Comparison of ENCODE assay signal across 10 cellular contexts in the genomic region with DNA sequence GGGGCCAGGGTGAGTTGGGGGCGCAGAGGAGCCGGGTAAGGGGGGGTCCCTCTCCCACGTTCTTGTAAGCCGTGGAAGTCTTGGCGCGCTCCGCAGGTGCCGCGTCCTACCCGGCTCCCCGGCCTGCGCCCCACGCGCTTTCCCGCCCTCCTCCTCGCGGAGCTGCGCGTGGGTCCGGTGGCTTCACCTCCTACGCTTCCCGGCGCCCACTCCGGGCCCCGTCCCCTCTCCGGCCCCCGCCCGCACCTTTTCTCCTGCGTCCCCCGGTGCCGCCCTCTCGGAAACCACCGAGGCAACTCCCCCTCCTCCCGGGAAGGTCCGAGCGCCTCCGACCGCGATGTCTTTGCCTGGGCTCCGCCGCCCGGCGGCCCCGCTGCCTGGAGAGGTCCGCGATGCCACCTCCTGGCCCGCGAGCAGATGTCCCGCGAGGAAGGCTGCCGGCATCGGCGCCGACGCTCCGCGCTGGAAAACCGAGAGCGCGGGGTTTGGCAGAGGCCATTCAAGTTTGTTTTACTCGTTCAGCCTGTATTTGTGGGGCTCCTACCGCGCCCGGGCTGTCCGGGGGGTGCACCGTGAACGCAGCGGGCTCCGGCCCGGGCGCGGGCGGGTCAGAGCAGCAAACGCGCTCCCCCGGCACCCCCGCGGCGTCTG. TPM values are rescaled to one million over a fixed set of nuclear protein-coding genes. Genes with fewer than 3 reads are reported as not detected.
DNase-seq lines count a peak whose midpoint lies in the region; ATAC-seq, FAIRE-seq and TF ChIP-seq lines count a peak whose summit lies in the region.
"Had no signal": no experiment of that assay in that cellular context is flagged by ENCODE, and none has a peak within 500 bp of the region (broad histone marks: within the 10 kb centered on the region; RNA-seq: fewer than 3 reads in every experiment).

No MANE protein-coding gene starts in this region.

- H3K36me3 ChIP-seq in psoas muscle (ENCODE audit: insufficient read depth in 1 of 2, low read depth in 1 of 2) (peaks cover 0 to 3% of the 10 kb centered on the region in 2 donors), MM.1S (replicated peaks; ENCODE audit: insufficient read depth, low read length) (no peaks in the 10 kb centered on the region), small intestine (ENCODE audit: control insufficient read depth in 2 of 2, insufficient read depth in 2 of 2, low read length in 2 of 2) (no peaks in the 10 kb centered on the region)

- H3K9me3 ChIP-seq in psoas muscle (no peaks in the 10 kb centered on the region), MM.1S (replicated peaks; ENCODE audit: insufficient read depth, low read length) (no peaks in the 10 kb centered on the region), small intestine (ENCODE audit: control insufficient read depth, low read depth) (no peaks in the 10 kb centered on the region)

- H3K4me2 ChIP-seq in MM.1S (ENCODE audit: low read depth, low read length), result no peak overlapping the region

- no peaks in the 10 kb centered on the region for H4K20me1 ChIP-seq in MM.1S (ENCODE audit: insufficient read depth, low read length)

- TF ChIP-seq CTCF in GM20000 (IDR thresholded peaks at IDR 0.05; ENCODE audit: extremely low read depth, missing control alignments) (no peak), VCaP (conservative IDR thresholded peaks at IDR 0.05) (peak; percentile 45), psoas muscle (IDR thresholded peaks at IDR 0.05) (no peak), MM.1S (IDR thresholded peaks at IDR 0.05; ENCODE audit: low read length) (no peak)

- H3K4me1 ChIP-seq in psoas muscle (peaks cover 9% of the 10 kb centered on the region), MM.1S (ENCODE audit: low read length) (no peaks in the 10 kb centered on the region), small intestine (ENCODE audit: control insufficient read depth in 2 of 2, insufficient read depth in 1 of 2, low read depth in 1 of 2, low read length in 1 of 2) (no peaks in the 10 kb centered on the region)

- H3F3A ChIP-seq in MM.1S (ENCODE audit: insufficient read depth, low read length), result no peaks in the 10 kb centered on the region

- intact Hi-C loops in left ventricle myocardium superior (cut with micrococcal nuclease) (no loop called here), psoas muscle (cut with DNase I) (loop anchor here in 1 of 2 donors (10.0 kb wide), 1 partner anchor 134 kb away; no protein-coding TSS in a partner anchor)

- H3K27me3 ChIP-seq in psoas muscle (ENCODE audit: insufficient read depth in 3 of 3, low read length in 2 of 3) (peaks cover 0 to 87% (median 38%) of the 10 kb centered on the region in 3 donors), MM.1S (replicated peaks; ENCODE audit: insufficient read depth, low read length) (no peaks in the 10 kb centered on the region), small intestine (ENCODE audit: control insufficient read depth in 2 of 2, insufficient read depth in 2 of 2, low read length in 2 of 2) (peaks cover 31 to 33% of the 10 kb centered on the region in 2 donors)

- no peaks in the 10 kb centered on the region for H3K9me2 ChIP-seq in MM.1S (replicated peaks; ENCODE audit: insufficient read depth, low read length)

- no peak overlapping the region for H3K4me3 ChIP-seq in psoas muscle
- H3K4me3 ChIP-seq in MM.1S (ENCODE audit: low read length), result no peak overlapping the region
- H3K4me3 ChIP-seq in small intestine (ENCODE audit: low read depth in 1 of 2, low read length in 2 of 2), result no peak overlapping the region

- H2AFZ ChIP-seq in MM.1S (ENCODE audit: low read length), result no peak overlapping the region

- no peaks in the 10 kb centered on the region for H3K79me2 ChIP-seq in MM.1S (ENCODE audit: low read length)

- DNase-seq in GM20000 (ENCODE audit: low spot score) (peak; percentile 78), left ventricle myocardium superior (no peak), psoas muscle (no peak), MM.1S (no peak), small intestine (no peak), COR-L47 (lab: John Stamatoyannopoulos, UW) (no peak)
- DNase-seq: NCI-H1092, T-helper 1 cell had no signal

- peak; percentile 41 for ATAC-seq in left ventricle myocardium superior
- ATAC-seq in psoas muscle, result peak in 3 of 4 donors; percentile 33 to 55 (median 41)

- FAIRE-seq in small intestine (lab: Jason Lieb, UNC), result no peak

- WGBS in psoas muscle, 3 donors, result 1 to 2% (median 1%) methylated on average over 48 to 78 of the region's 79 CpGs
- 2 to 5% (median 2%) methylated on average over 62 to 79 of the region's 79 CpGs for WGBS in small intestine, 3 donors

- H3K27ac ChIP-seq in VCaP (no peak overlapping the region), psoas muscle (no peak overlapping the region), MM.1S (ENCODE audit: low read length) (no peak overlapping the region), small intestine (ENCODE audit: low read depth in 1 of 2, low read length in 1 of 2) (no peak overlapping the region)

- H3K9ac ChIP-seq in MM.1S (ENCODE audit: low read length), result no peak overlapping the region

RNA-seq across cellular contexts. Expression of gene NKX6-2, which starts 2.4 kb away (rescaled TPM):
- not detected for total RNA-seq in left ventricle myocardium superior
- total RNA-seq in psoas muscle, result not detected
- not detected for polyA plus RNA-seq in psoas muscle
- under 1 TPM in 1 of 3 donors, not detected in 2; 0.07 TPM for polyA plus RNA-seq in small intestine
- total RNA-seq: mesothelial cell of epicardium had no signal
